ENCODE assay signal across 15 cellular contexts in the genomic region with DNA sequence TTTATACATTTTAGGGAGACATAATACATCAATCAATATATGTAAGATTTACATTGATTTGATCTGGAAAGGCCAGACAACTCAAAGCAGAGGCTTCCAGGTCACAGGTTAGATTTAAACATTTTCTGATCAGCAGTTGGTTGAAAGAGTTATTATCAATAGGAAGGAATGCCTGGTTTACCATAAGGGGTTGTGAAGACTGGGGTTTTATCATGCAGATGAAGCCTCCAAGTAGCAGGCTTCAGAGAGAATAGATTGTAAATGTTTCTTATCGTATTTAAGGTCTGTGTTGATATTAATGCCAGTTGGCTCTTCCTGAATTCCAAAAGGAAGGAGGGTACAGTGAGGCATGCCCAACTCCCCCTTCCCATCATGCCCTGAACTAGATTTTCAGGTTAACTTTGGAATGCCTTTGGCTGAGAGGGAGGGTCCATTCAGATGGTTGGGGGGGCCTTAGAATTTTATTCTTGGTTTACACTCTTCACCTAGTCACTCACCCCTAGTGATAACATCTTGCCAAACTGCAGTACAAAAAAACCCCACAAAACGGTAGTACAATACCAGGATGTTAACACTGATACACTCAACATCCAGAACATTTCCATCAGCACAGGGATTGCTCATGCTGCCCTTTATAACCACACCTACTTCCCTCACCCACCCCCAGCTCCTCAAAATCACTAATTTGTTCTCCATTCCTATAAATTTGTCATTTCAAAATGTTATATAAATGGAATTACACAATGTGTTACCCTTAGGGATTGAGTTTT.
DNase-seq lines count a peak whose midpoint lies in the region.
"Had no signal": no experiment of that assay in that cellular context is flagged by ENCODE, and none has a peak within 500 bp of the region (broad histone marks: within the 10 kb centered on the region; RNA-seq: fewer than 3 reads in every experiment).

No MANE protein-coding gene starts in this region.

- no peaks in the 10 kb centered on the region for H3K9me3 ChIP-seq in mesenchymal stem cell (ENCODE audit: control insufficient read depth, low read length)
- H3K9me3 ChIP-seq: SK-N-SH, testis had no signal

- H2AK5ac ChIP-seq in mesenchymal stem cell (ENCODE audit: low read length, severe bottlenecking) = no peak overlapping the region

- no peak overlapping the region for H3K9ac ChIP-seq in mesenchymal stem cell (ENCODE audit: low read length)
- H3K9ac ChIP-seq: SK-N-SH had no signal

- H2BK5ac ChIP-seq in mesenchymal stem cell (ENCODE audit: low read depth, low read length, poor library complexity, severe bottlenecking) = no peak overlapping the region

- H3K27me3 ChIP-seq in mesenchymal stem cell (ENCODE audit: control insufficient read depth in 1 of 2, insufficient read depth in 1 of 2, low read length in 2 of 2) = no peaks in the 10 kb centered on the region
- H3K27me3 ChIP-seq in H7 (ENCODE audit: control insufficient read depth, insufficient read depth, low read length) = no peaks in the 10 kb centered on the region
- H3K27me3 ChIP-seq: testis had no signal

- H3K36me3 ChIP-seq in mesenchymal stem cell (ENCODE audit: control insufficient read depth in 1 of 2, insufficient read depth in 2 of 2, low read depth in 1 of 2, low read length in 2 of 2) (no peaks in the 10 kb centered on the region), H7 (replicated peaks; ENCODE audit: control insufficient read depth, insufficient read depth, low read length) (no peaks in the 10 kb centered on the region; the same call in 1 of the 2 replicates)

- H4K8ac ChIP-seq in mesenchymal stem cell (ENCODE audit: low read length) = no peak overlapping the region

- WGBS in mesenchymal stem cell = 88% methylated on average over 2 of the region's 2 CpGs

- peak overlapping the region in 1 of 2 experiments; percentile 43 for H3K18ac ChIP-seq in mesenchymal stem cell (ENCODE audit: low read depth in 1 of 2, low read length in 2 of 2)

- peaks cover 1% of the 10 kb centered on the region for H3K4me1 ChIP-seq in mesenchymal stem cell (ENCODE audit: control insufficient read depth, insufficient read depth, low read depth, low read length)
- H3K4me1 ChIP-seq: testis had no signal

- H2BK120ac ChIP-seq in mesenchymal stem cell (ENCODE audit: low read depth, low read length) = peak overlapping the region; percentile 8

- H2BK15ac ChIP-seq in mesenchymal stem cell (ENCODE audit: low read depth, poor library complexity, severe bottlenecking) = no peak overlapping the region

- H3K4me3 ChIP-seq in mesenchymal stem cell (ENCODE audit: insufficient read depth in 1 of 2, low read depth in 1 of 2, low read length in 2 of 2) = no peak overlapping the region
- H3K4me3 ChIP-seq in H7 (ENCODE audit: insufficient read depth, low read depth, low read length) = no peak overlapping the region
- H3K4me3 ChIP-seq: testis had no signal

- H3K4ac ChIP-seq in mesenchymal stem cell (ENCODE audit: low read depth in 1 of 2, low read length in 2 of 2) = no peak overlapping the region

- peak overlapping the region in 1 of 2 experiments; percentile 55 for H2BK12ac ChIP-seq in mesenchymal stem cell (ENCODE audit: low read length in 2 of 2)

- no peak overlapping the region for H3K23ac ChIP-seq in mesenchymal stem cell (ENCODE audit: low read length in 2 of 2)

- H3K14ac ChIP-seq in mesenchymal stem cell (ENCODE audit: low read length in 2 of 2) = no peak overlapping the region

- no peak overlapping the region for H3K4me2 ChIP-seq in mesenchymal stem cell (ENCODE audit: low read length, poor library complexity, severe bottlenecking)
- H3K4me2 ChIP-seq: SK-N-SH had no signal

- H4K91ac ChIP-seq in mesenchymal stem cell (ENCODE audit: low read length) = no peak overlapping the region

- no peak overlapping the region for H2AFZ ChIP-seq in mesenchymal stem cell (ENCODE audit: low read depth, low read length)

- DNase-seq in ELR (ENCODE audit: low read depth) (peak; percentile 56), M059J (ENCODE audit: low read depth) (peak; percentile 41), dermis blood vessel endothelial cell (peak; percentile 76), mesenchymal stem cell (no peak), H7 (no peak), NCI-H1105 treated with DMSO at 0.1 percent for 48 hours (lab: John Stamatoyannopoulos, UW) (no peak), C1 segment of cervical spinal cord (lab: John Stamatoyannopoulos, UW) (no peak)
- DNase-seq in activated CD8-positive, alpha-beta memory T cell treated with anti-CD3 and anti-CD28 coated beads for 24 hours = no peak
- DNase-seq: activated B cell treated with CpG ODN at 0.5 μM for 24 hours; KBM-7; left colon; NK-92 treated with Interleukin-12 subunit alpha and Interleukin-12 subunit beta, amount 100 ng/mL, for 24 hours; SK-N-SH; stimulated activated CD4-positive, alpha-beta T cell treated with anti-CD3 and anti-CD28 coated beads, Interleukin-12 subunit alpha, Interleukin-12 subunit beta, amount 100 ng/mL, for 4 hours; testis had no signal

- no peak overlapping the region for H3K27ac ChIP-seq in mesenchymal stem cell (ENCODE audit: low read length, poor library complexity, severe bottlenecking)
- H3K27ac ChIP-seq: testis had no signal

- H3K79me1 ChIP-seq in mesenchymal stem cell (replicated peaks; ENCODE audit: low read length, poor library complexity, severe bottlenecking) = no peaks in the 10 kb centered on the region

Comparison
In these comparisons a context has a peak if more than half of its experiments do, and no peak if none do; other contexts are left out.
1. DNase-seq: peak in ELR (single experiment), M059J (single experiment) and dermis blood vessel endothelial cell (single experiment); none in mesenchymal stem cell (single experiment), H7 (single experiment), NCI-H1105 treated with DMSO at 0.1 percent for 48 hours (single experiment), C1 segment of cervical spinal cord (0 of 14) and activated CD8-positive, alpha-beta memory T cell treated with anti-CD3 and anti-CD28 coated beads for 24 hours (single experiment).